In genomic region chr3:50248387-50248786, GRCh38 we compare ENCODE assay signal across 1 cellular context.
TF ChIP-seq lines count a peak whose summit lies in the region.

No MANE protein-coding gene starts in this region.

TF ChIP-seq in WTC11, 78 proteins besides CTCF, POLR2A, EP300 and RAD21 (continued from another document):
- TF ChIP-seq ATF6 (CRISPR knock-in tag; IDR thresholded peaks at IDR 0.05), result no peak
- no peak for TF ChIP-seq ZMAT4 (CRISPR knock-in tag; IDR thresholded peaks at IDR 0.05)
- no peak for TF ChIP-seq PREB (CRISPR knock-in tag; IDR thresholded peaks at IDR 0.05; ENCODE audit: borderline replicate concordance)
- TF ChIP-seq, protein P1, sequence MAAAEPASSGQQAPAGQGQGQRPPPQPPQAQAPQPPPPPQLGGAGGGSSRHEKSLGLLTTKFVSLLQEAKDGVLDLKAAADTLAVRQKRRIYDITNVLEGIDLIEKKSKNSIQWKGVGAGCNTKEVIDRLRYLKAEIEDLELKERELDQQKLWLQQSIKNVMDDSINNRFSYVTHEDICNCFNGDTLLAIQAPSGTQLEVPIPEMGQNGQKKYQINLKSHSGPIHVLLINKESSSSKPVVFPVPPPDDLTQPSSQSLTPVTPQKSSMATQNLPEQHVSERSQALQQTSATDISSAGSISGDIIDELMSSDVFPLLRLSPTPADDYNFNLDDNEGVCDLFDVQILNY (CRISPR knock-in tag; IDR thresholded peaks at IDR 0.05), result no peak
- TF ChIP-seq ZNF423 (CRISPR knock-in tag; IDR thresholded peaks at IDR 0.05), result no peak
- TF ChIP-seq ETV6 (CRISPR knock-in tag; IDR thresholded peaks at IDR 0.05), result no peak
- no peak for TF ChIP-seq JAZF1 (CRISPR knock-in tag; IDR thresholded peaks at IDR 0.05)
- TF ChIP-seq IRF2 (CRISPR knock-in tag; IDR thresholded peaks at IDR 0.05; ENCODE audit: borderline replicate concordance, low read depth), result no peak
- TF ChIP-seq ESRRA (CRISPR knock-in tag; IDR thresholded peaks at IDR 0.05; ENCODE audit: borderline replicate concordance), result no peak
- TF ChIP-seq TP53 (CRISPR knock-in tag; IDR thresholded peaks at IDR 0.05), result no peak
- no peak for TF ChIP-seq CDX4 (CRISPR knock-in tag; IDR thresholded peaks at IDR 0.05; ENCODE audit: borderline replicate concordance)
- TF ChIP-seq E2F4 (CRISPR knock-in tag; IDR thresholded peaks at IDR 0.05; ENCODE audit: borderline replicate concordance, low read depth), result no peak
- TF ChIP-seq, protein P2, sequence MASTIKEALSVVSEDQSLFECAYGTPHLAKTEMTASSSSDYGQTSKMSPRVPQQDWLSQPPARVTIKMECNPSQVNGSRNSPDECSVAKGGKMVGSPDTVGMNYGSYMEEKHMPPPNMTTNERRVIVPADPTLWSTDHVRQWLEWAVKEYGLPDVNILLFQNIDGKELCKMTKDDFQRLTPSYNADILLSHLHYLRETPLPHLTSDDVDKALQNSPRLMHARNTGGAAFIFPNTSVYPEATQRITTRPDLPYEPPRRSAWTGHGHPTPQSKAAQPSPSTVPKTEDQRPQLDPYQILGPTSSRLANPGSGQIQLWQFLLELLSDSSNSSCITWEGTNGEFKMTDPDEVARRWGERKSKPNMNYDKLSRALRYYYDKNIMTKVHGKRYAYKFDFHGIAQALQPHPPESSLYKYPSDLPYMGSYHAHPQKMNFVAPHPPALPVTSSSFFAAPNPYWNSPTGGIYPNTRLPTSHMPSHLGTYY (CRISPR knock-in tag; IDR thresholded peaks at IDR 0.05), result no peak
- TF ChIP-seq IRF1 (CRISPR knock-in tag; IDR thresholded peaks at IDR 0.05), result no peak
TF ChIP-seq in WTC11: peak in this region for 0.
